Comparison of ENCODE assay signal across 1 cellular context in the genomic region with DNA sequence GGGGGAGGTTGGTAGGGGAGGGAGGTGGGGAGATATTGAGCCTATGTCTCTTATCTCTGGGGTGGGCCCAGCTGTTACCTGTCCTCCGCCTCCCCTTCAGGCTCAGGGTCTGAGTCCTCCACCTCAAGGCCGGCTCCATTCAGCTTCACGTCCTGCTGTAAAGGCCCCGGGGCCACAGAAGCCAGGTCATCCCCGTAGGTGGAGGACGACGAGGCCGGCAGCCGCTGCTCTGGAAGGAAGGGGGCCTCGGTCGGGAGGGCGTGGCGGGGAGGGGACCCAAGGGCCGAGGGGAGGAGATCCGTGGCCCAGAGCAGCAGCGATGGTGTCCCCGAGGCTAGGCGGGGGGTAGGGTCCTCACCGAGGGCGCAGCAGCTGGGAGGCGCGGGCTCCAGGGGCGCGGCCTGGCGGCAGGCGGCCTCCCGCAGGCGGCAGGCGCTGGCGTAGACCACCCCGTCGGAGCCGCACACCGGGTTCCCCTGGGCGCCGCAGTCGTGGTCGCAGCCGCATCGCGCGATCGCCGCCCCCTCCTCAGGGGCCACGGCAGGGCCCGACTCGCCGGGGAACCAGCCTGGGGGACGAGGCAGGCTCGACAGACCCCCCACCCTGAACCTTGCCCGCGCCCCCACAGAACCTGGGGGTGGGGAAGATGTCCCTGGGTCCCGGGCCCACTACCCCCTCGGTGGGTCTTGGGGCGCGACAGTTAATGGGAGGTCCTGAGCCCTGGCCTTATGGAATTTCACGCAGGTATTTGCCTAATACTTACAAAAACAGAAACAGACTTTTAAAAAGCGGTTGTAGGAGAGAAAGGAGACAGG.
A peak's percentile ranks its signal among the peaks of the same experiment; 100 is the strongest.
TF ChIP-seq lines count a peak whose summit lies in the region.

No MANE protein-coding gene starts in this region.

TF ChIP-seq in HepG2, 621 proteins besides CTCF, POLR2A, EP300 and RAD21 (continued from another document):
- TF ChIP-seq, protein P1, sequence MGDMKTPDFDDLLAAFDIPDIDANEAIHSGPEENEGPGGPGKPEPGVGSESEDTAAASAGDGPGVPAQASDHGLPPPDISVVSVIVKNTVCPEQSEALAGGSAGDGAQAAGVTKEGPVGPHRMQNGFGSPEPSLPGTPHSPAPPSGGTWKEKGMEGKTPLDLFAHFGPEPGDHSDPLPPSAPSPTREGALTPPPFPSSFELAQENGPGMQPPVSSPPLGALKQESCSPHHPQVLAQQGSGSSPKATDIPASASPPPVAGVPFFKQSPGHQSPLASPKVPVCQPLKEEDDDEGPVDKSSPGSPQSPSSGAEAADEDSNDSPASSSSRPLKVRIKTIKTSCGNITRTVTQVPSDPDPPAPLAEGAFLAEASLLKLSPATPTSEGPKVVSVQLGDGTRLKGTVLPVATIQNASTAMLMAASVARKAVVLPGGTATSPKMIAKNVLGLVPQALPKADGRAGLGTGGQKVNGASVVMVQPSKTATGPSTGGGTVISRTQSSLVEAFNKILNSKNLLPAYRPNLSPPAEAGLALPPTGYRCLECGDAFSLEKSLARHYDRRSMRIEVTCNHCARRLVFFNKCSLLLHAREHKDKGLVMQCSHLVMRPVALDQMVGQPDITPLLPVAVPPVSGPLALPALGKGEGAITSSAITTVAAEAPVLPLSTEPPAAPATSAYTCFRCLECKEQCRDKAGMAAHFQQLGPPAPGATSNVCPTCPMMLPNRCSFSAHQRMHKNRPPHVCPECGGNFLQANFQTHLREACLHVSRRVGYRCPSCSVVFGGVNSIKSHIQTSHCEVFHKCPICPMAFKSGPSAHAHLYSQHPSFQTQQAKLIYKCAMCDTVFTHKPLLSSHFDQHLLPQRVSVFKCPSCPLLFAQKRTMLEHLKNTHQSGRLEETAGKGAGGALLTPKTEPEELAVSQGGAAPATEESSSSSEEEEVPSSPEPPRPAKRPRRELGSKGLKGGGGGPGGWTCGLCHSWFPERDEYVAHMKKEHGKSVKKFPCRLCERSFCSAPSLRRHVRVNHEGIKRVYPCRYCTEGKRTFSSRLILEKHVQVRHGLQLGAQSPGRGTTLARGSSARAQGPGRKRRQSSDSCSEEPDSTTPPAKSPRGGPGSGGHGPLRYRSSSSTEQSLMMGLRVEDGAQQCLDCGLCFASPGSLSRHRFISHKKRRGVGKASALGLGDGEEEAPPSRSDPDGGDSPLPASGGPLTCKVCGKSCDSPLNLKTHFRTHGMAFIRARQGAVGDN (CRISPR knock-in tag; IDR thresholded peaks at IDR 0.05) = peak; percentile 36; the same call in 1 of the 2 replicates
- TF ChIP-seq ZNF839 (CRISPR knock-in tag; IDR thresholded peaks at IDR 0.05; ENCODE audit: borderline replicate concordance) (no peak), ZNF768 (CRISPR knock-in tag; IDR thresholded peaks at IDR 0.05) (no peak), PHF21A (CRISPR knock-in tag; IDR thresholded peaks at IDR 0.05) (no peak), HOXA5 (CRISPR knock-in tag; IDR thresholded peaks at IDR 0.05) (no peak), KAT7 (CRISPR knock-in tag; IDR thresholded peaks at IDR 0.05; ENCODE audit: borderline replicate concordance) (no peak), ZNF574 (CRISPR knock-in tag; IDR thresholded peaks at IDR 0.05) (no peak), GABPB1 (CRISPR knock-in tag; IDR thresholded peaks at IDR 0.05) (0 out of 2 replicates have a peak, but pooled peaks have one; percentile 14), SSRP1 (CRISPR knock-in tag; IDR thresholded peaks at IDR 0.05) (no peak), SALL1 (CRISPR knock-in tag; IDR thresholded peaks at IDR 0.05) (0 out of 2 replicates have a peak, but pooled peaks have one; percentile 9), ZNF777 (CRISPR knock-in tag; IDR thresholded peaks at IDR 0.05) (peak; percentile 40; the same call in 1 of the 2 replicates), FIP1L1 (IDR thresholded peaks at IDR 0.05; ENCODE audit: borderline replicate concordance, insufficient read depth, low read depth, low read length) (no peak), SIX4 (CRISPR knock-in tag; IDR thresholded peaks at IDR 0.05) (no peak)
